In genomic region chr6:34181903-34182302, GRCh38 we compare ENCODE assay signal across 21 cellular contexts. TPM values are rescaled to one million over a fixed set of nuclear protein-coding genes. Genes with fewer than 3 reads are reported as not detected.
A peak's percentile ranks its signal among the peaks of the same experiment; 100 is the strongest.
DNase-seq lines count a peak whose midpoint lies in the region; ATAC-seq and TF ChIP-seq lines count a peak whose summit lies in the region.
"Had no signal": no experiment of that assay in that cellular context is flagged by ENCODE, and none has a peak within 500 bp of the region (broad histone marks: within the 10 kb centered on the region; RNA-seq: fewer than 3 reads in every experiment).

No MANE protein-coding gene starts in this region.

- H3K36me3 Mint-ChIP-seq in activated CD4-positive, alpha-beta T cell treated with anti-CD3 and anti-CD28 coated beads for 36 hours (ENCODE audit: low read depth) = peaks cover 8% of the 10 kb centered on the region
- no peaks in the 10 kb centered on the region for H3K36me3 Mint-ChIP-seq in dendritic cell treated with granulocyte-macrophage colony-stimulating factor and Interleukin-4, amounts not matched to agents 40 ng/mL and 50 ng/mL, for 4 days (ENCODE audit: low read depth)

- no peak for TF ChIP-seq CTCF in adrenal gland (IDR thresholded peaks at IDR 0.05)

- CTCF ChIA-PET in activated CD4-positive, alpha-beta T cell treated with anti-CD3 and anti-CD28 coated beads for 36 hours (lab: Charles Lee) = interaction anchor here (0.6 to 2.9 kb wide), 6 partner anchors 11 to 427 kb away, joined by 3 to 20 read pairs (median 3); no protein-coding TSS in a partner anchor

- H3K4me1 ChIP-seq in adrenal gland (replicated peaks in 1 of 2) = no peaks in the 10 kb centered on the region
- H3K4me1 ChIP-seq: ascending aorta, HAP-1, parathyroid adenoma, upper lobe of left lung had no signal

- peaks cover 20% of the 10 kb centered on the region for H3K4me1 Mint-ChIP-seq in activated CD4-positive, alpha-beta T cell treated with anti-CD3 and anti-CD28 coated beads for 36 hours
- peaks cover 31% of the 10 kb centered on the region for H3K4me1 Mint-ChIP-seq in dendritic cell treated with granulocyte-macrophage colony-stimulating factor and Interleukin-4, amounts not matched to agents 40 ng/mL and 50 ng/mL, for 4 days (ENCODE audit: low read depth)

- no peak for ATAC-seq in activated CD4-positive, alpha-beta T cell treated with anti-CD3 and anti-CD28 coated beads for 36 hours
- ATAC-seq: Panc1, SK-N-SH treated with all-trans-retinoic acid at 6 μM for 48 hours had no signal

- TF ChIP-seq POLR2A in adrenal gland (IDR thresholded peaks at IDR 0.05) = no peak

- no peak overlapping the region for H3K4me3 Mint-ChIP-seq in activated CD4-positive, alpha-beta T cell treated with anti-CD3 and anti-CD28 coated beads for 36 hours
- no peak overlapping the region for H3K4me3 Mint-ChIP-seq in dendritic cell treated with granulocyte-macrophage colony-stimulating factor and Interleukin-4, amounts not matched to agents 40 ng/mL and 50 ng/mL, for 4 days

- no peaks in the 10 kb centered on the region for H3K36me3 ChIP-seq in H7 (replicated peaks; ENCODE audit: control insufficient read depth, insufficient read depth, low read length)
- H3K36me3 ChIP-seq in adrenal gland (replicated peaks in 1 of 2) = no peaks in the 10 kb centered on the region
- H3K36me3 ChIP-seq: ascending aorta, BLaER1, HAP-1, upper lobe of left lung had no signal

- H3K4me3 ChIP-seq in H7 (ENCODE audit: insufficient read depth, low read depth, low read length) (no peak overlapping the region), adrenal gland (no peak overlapping the region)
- H3K4me3 ChIP-seq: ascending aorta, BLaER1, HAP-1, skin epidermis, upper lobe of left lung had no signal

- peaks cover 6% of the 10 kb centered on the region for H3K9me3 Mint-ChIP-seq in activated CD4-positive, alpha-beta T cell treated with anti-CD3 and anti-CD28 coated beads for 36 hours (ENCODE audit: low read depth)
- H3K9me3 Mint-ChIP-seq in dendritic cell treated with granulocyte-macrophage colony-stimulating factor and Interleukin-4, amounts not matched to agents 40 ng/mL and 50 ng/mL, for 4 days = no peaks in the 10 kb centered on the region

- H3K27me3 ChIP-seq in H7 (ENCODE audit: control insufficient read depth, insufficient read depth, low read length) = no peaks in the 10 kb centered on the region
- no peaks in the 10 kb centered on the region for H3K27me3 ChIP-seq in adrenal gland
- H3K27me3 ChIP-seq: ascending aorta, BLaER1, upper lobe of left lung had no signal

- POLR2A ChIA-PET in activated CD4-positive, alpha-beta T cell treated with anti-CD3 and anti-CD28 coated beads for 36 hours (lab: Charles Lee) = interaction anchor here (0.9 kb wide), 1 partner anchor 14 kb away, joined by 4 read pairs; no protein-coding TSS in a partner anchor

- H3K27me3 Mint-ChIP-seq in activated CD4-positive, alpha-beta T cell treated with anti-CD3 and anti-CD28 coated beads for 36 hours = no peaks in the 10 kb centered on the region
- H3K27me3 Mint-ChIP-seq in dendritic cell treated with granulocyte-macrophage colony-stimulating factor and Interleukin-4, amounts not matched to agents 40 ng/mL and 50 ng/mL, for 4 days = peaks cover 1% of the 10 kb centered on the region

- H3K27ac Mint-ChIP-seq in activated CD4-positive, alpha-beta T cell treated with anti-CD3 and anti-CD28 coated beads for 36 hours = no peak overlapping the region
- peak overlapping the region; percentile 91 for H3K27ac Mint-ChIP-seq in dendritic cell treated with granulocyte-macrophage colony-stimulating factor and Interleukin-4, amounts not matched to agents 40 ng/mL and 50 ng/mL, for 4 days

- intact Hi-C loops in activated CD4-positive, alpha-beta T cell treated with anti-CD3 and anti-CD28 coated beads for 36 hours (cut with DNase I, micrococcal nuclease) = loop anchor here (1.0 to 5.0 kb wide), 3 partner anchors 42 to 245 kb away; partner anchors contain the start of genes HMGA1 (in 2 of the 2) and RPS10 (in 1 of the 2)
- intact Hi-C loops in dendritic cell treated with granulocyte-macrophage colony-stimulating factor and Interleukin-4, amounts not matched to agents 40 ng/mL and 50 ng/mL, for 4 days (cut with micrococcal nuclease) = no loop called here
- intact Hi-C loops in posterior vena cava (cut with DNase I) = no loop called here
- intact Hi-C loops in adrenal gland (cut with DNase I) = no loop called here

- WGBS in adrenal gland, 4 donors = 83 to 90% (median 84%) methylated on average over 1 of the region's 1 CpG

- DNase-seq in activated CD4-positive, alpha-beta T cell treated with anti-CD3 and anti-CD28 coated beads for 36 hours = peak; percentile 21
- DNase-seq in activated CD4-positive, alpha-beta T cell treated with anti-CD3 and anti-CD28 coated beads for 48 hours = no peak
- peak; percentile 13 for DNase-seq in H7
- DNase-seq in posterior vena cava (ENCODE audit: low spot score) = peak; percentile 29
- no peak for DNase-seq in stimulated activated CD4-positive, alpha-beta T cell treated with anti-CD3 and anti-CD28 coated beads, Interleukin-1b, Interleukin-23, amount 100 ng/mL, for 48 hours
- no peak for DNase-seq in superior temporal gyrus (ENCODE audit: extremely low spot score)
- DNase-seq in adrenal gland = no peak
- DNase-seq: activated gamma-delta T cell, foreskin fibroblast, NCI-H1105 treated with DMSO at 0.1 percent for 48 hours, NCI-H774, upper lobe of left lung had no signal

- H3K9me3 ChIP-seq in adrenal gland (replicated peaks in 1 of 3) = no peaks in the 10 kb centered on the region
- H3K9me3 ChIP-seq: upper lobe of left lung had no signal

- no peak overlapping the region for H3K27ac ChIP-seq in adrenal gland
- H3K27ac ChIP-seq: ascending aorta, BLaER1, KMS-11, parathyroid adenoma, upper lobe of left lung had no signal

RNA-seq across cellular contexts. Expression of gene GRM4, which starts 36.0 kb away (rescaled TPM):
- total RNA-seq in activated CD4-positive, alpha-beta T cell treated with anti-CD3 and anti-CD28 coated beads for 36 hours = under 1 TPM in 1 of 2 experiments, not detected in 1; 0.11 TPM
- 23.9 and 35.3 TPM in 2 replicates for total RNA-seq in H7 (2014; rRNA removed; shearing (Covaris generic))
- total RNA-seq in posterior vena cava (not detected), adrenal gland (not detected)
- polyA plus RNA-seq in adrenal gland = not detected
- total RNA-seq: ascending aorta had no signal

RNA-seq across cellular contexts. Expression of gene HMGA1, which starts 54.8 kb away (rescaled TPM):
- total RNA-seq in activated CD4-positive, alpha-beta T cell treated with anti-CD3 and anti-CD28 coated beads for 36 hours = 100 to 1,000 TPM; 569 to 649 TPM
- 1,768 and 1,892 TPM in 2 replicates for total RNA-seq in H7 (2014; rRNA removed; shearing (Covaris generic))
- total RNA-seq in posterior vena cava (10 to 100 TPM; 11.3 to 39.7 TPM), adrenal gland (10 to 100 TPM in 6 of 8 donors, 1 to 10 TPM in 2; 3.6 to 27.0 (median 12.7) TPM)
- 10 to 100 TPM in 1 of 3 donors, 1 to 10 TPM in 2; 6.6 to 13.3 (median 7.1) TPM for polyA plus RNA-seq in adrenal gland

Comparison
In these comparisons a context has a peak if more than half of its experiments do, and no peak if none do; other contexts are left out.
1. DNase-seq: peak in activated CD4-positive, alpha-beta T cell treated with anti-CD3 and anti-CD28 coated beads for 36 hours (single experiment), H7 (single experiment) and posterior vena cava (single experiment); none in activated CD4-positive, alpha-beta T cell treated with anti-CD3 and anti-CD28 coated beads for 48 hours (single experiment), stimulated activated CD4-positive, alpha-beta T cell treated with anti-CD3 and anti-CD28 coated beads, Interleukin-1b, Interleukin-23, amount 100 ng/mL, for 48 hours (single experiment), superior temporal gyrus (single experiment) and adrenal gland (0 of 7).
2. RNA of gene GRM4, which starts 36.0 kb away (total RNA-seq): 23.9 to 35.3 TPM in H7; 0.11 TPM in activated CD4-positive, alpha-beta T cell treated with anti-CD3 and anti-CD28 coated beads for 36 hours, not detected in posterior vena cava and not detected in adrenal gland; every median in the first group is over 10 times any median in the second.
3. RNA of gene HMGA1, which starts 54.8 kb away (total RNA-seq): 1,768 to 1,892 TPM in H7 and 569 to 649 TPM in activated CD4-positive, alpha-beta T cell treated with anti-CD3 and anti-CD28 coated beads for 36 hours; 11.3 to 39.7 TPM in posterior vena cava and 3.6 to 27.0 TPM in adrenal gland; every median in the first group is over 10 times any median in the second.
4. intact Hi-C loops: an anchor here in activated CD4-positive, alpha-beta T cell treated with anti-CD3 and anti-CD28 coated beads for 36 hours (1.0 to 5.0 kb wide); none called in dendritic cell treated with granulocyte-macrophage colony-stimulating factor and Interleukin-4, amounts not matched to agents 40 ng/mL and 50 ng/mL, for 4 days, posterior vena cava and adrenal gland.